1 cellular context compared by ENCODE assay signal in the genomic region with DNA sequence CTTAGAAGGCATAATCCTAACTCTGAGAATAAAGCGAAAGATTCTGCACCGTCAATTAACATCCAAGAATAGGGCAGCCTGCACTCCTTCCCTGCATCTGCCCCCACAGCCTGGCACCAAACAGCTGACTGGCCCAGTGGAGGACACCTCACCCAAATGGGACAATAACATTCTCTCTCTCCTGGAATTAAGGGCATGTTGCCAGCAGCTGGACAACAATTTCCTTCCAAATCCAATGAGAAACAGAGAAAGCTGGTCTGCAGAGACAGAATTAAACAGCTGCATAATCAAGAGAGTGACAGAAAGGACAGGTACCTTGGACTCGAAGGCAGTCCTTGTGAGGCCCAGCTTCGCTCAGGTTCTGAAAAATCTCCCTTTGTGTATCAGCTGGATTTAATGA.
TF ChIP-seq lines count a peak whose summit lies in the region.

No MANE protein-coding gene starts in this region.

TF ChIP-seq in HepG2, 621 proteins besides CTCF, POLR2A, EP300 and RAD21 (continued from another document):
- TF ChIP-seq, protein P1, sequence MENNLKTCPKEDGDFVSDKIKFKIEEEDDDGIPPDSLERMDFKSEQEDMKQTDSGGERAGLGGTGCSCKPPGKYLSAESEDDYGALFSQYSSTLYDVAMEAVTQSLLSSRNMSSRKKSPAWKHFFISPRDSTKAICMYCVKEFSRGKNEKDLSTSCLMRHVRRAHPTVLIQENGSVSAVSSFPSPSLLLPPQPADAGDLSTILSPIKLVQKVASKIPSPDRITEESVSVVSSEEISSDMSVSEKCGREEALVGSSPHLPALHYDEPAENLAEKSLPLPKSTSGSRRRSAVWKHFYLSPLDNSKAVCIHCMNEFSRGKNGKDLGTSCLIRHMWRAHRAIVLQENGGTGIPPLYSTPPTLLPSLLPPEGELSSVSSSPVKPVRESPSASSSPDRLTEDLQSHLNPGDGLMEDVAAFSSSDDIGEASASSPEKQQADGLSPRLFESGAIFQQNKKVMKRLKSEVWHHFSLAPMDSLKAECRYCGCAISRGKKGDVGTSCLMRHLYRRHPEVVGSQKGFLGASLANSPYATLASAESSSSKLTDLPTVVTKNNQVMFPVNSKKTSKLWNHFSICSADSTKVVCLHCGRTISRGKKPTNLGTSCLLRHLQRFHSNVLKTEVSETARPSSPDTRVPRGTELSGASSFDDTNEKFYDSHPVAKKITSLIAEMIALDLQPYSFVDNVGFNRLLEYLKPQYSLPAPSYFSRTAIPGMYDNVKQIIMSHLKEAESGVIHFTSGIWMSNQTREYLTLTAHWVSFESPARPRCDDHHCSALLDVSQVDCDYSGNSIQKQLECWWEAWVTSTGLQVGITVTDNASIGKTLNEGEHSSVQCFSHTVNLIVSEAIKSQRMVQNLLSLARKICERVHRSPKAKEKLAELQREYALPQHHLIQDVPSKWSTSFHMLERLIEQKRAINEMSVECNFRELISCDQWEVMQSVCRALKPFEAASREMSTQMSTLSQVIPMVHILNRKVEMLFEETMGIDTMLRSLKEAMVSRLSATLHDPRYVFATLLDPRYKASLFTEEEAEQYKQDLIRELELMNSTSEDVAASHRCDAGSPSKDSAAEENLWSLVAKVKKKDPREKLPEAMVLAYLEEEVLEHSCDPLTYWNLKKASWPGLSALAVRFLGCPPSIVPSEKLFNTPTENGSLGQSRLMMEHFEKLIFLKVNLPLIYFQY (CRISPR knock-in tag; IDR thresholded peaks at IDR 0.05; ENCODE audit: borderline replicate concordance) = no peak
- TF ChIP-seq ZFP41 (CRISPR knock-in tag; IDR thresholded peaks at IDR 0.05; ENCODE audit: borderline replicate concordance) = 0 out of 2 replicates have a peak, but pooled peaks have one; percentile 18
- peak; percentile 62 for TF ChIP-seq AGO2 (optimal IDR thresholded peaks at IDR 0.05; ENCODE audit: low read depth, low read length)
- no peak for TF ChIP-seq ELF4 (CRISPR knock-in tag; IDR thresholded peaks at IDR 0.05; ENCODE audit: borderline replicate concordance)
- TF ChIP-seq POLR2G (IDR thresholded peaks at IDR 0.05; ENCODE audit: low read depth, low read length) = 0 out of 2 replicates have a peak, but pooled peaks have one; percentile 28
- TF ChIP-seq SOX13 (IDR thresholded peaks at IDR 0.05) = no peak
- 0 out of 4 replicates have a peak, but pooled peaks of 1 of the 2 experiments have one; percentile 2 for TF ChIP-seq SOX13 (CRISPR knock-in tag; conservative IDR thresholded peaks at IDR 0.05 in 1 of 2, IDR thresholded peaks at IDR 0.05 in 1 of 2)
- TF ChIP-seq HMGXB3 (CRISPR knock-in tag; IDR thresholded peaks at IDR 0.05; ENCODE audit: borderline replicate concordance) = no peak
TF ChIP-seq in HepG2: peak in this region for 7.
